Comparison of ENCODE assay signal across 22 cellular contexts in genomic region chr10:112896273-112896672, GRCh38. TPM values are rescaled to one million over a fixed set of nuclear protein-coding genes. Genes with fewer than 3 reads are reported as not detected.
DNase-seq lines count a peak whose midpoint lies in the region; ATAC-seq, FAIRE-seq and TF ChIP-seq lines count a peak whose summit lies in the region.
"Had no signal": no experiment of that assay in that cellular context is flagged by ENCODE, and none has a peak within 500 bp of the region (broad histone marks: within the 10 kb centered on the region; RNA-seq: fewer than 3 reads in every experiment).

No MANE protein-coding gene starts in this region.

- no peaks in the 10 kb centered on the region for H4K20me1 ChIP-seq in HepG2 (ENCODE audit: insufficient read depth, low read length)

- no TSS peak for BruUV-seq in HepG2 (replicated peaks; lab: Mats Ljungman, UMichigan)

- DNase-seq in HFFc6 (peak; percentile 8), dermis blood vessel endothelial cell (peak; percentile 39), HepG2 (ENCODE audit: low spot score) (peak; percentile 79), small intestine (peak; percentile 92), sciatic nerve (ENCODE audit: low spot score) (no peak), cortex of kidney (lab: John Stamatoyannopoulos, UW) (no peak)
- DNase-seq: DMS79; NCI-H1105; NCI-H146; NCI-H2029 treated with DMSO at 0.1 percent for 48 hours; NCI-H226; NCI-H510A treated with DMSO at 0.1 percent for 48 hours; NCI-H748 treated with DMSO at 0.1 percent for 48 hours; NK-92 treated with Interleukin-12 subunit alpha and Interleukin-12 subunit beta, amount 100 ng/mL, for 24 hours; SIG-M5 had no signal

- no peak for TF ChIP-seq CTCF in HFFc6 (IDR thresholded peaks at IDR 0.05)
- no peak for TF ChIP-seq CTCF in HepG2 (CRISPR knock-in tag; IDR thresholded peaks at IDR 0.05)

- TF ChIP-seq EP300 in HepG2 (IDR thresholded peaks at IDR 0.05; ENCODE audit: low read depth in 2 of 2, low read length in 2 of 2) (peak in 1 of 2 experiments; percentile 58; a peak in 1 of 4 replicates), HepG2 (CRISPR knock-in tag; IDR thresholded peaks at IDR 0.05; ENCODE audit: borderline replicate concordance) (no peak)

- no peak overlapping the region for H3K27ac Mint-ChIP-seq in HFFc6
- H3K27ac Mint-ChIP-seq: B cell had no signal

- H3K4me1 ChIP-seq in HepG2 (ENCODE audit: insufficient read depth, low read length) (peaks cover 48% of the 10 kb centered on the region), small intestine (ENCODE audit: control insufficient read depth in 2 of 2, insufficient read depth in 1 of 2, low read depth in 1 of 2, low read length in 1 of 2) (peaks cover 6 to 10% of the 10 kb centered on the region in 2 donors)

- no peaks in the 10 kb centered on the region for H3K36me3 ChIP-seq in HepG2 (replicated peaks in 1 of 2; ENCODE audit: control insufficient read depth in 1 of 2, insufficient read depth in 2 of 2, low read length in 2 of 2)
- no peaks in the 10 kb centered on the region for H3K36me3 ChIP-seq in small intestine (ENCODE audit: control insufficient read depth in 2 of 2, insufficient read depth in 2 of 2, low read length in 2 of 2)

- no peak overlapping the region for H3K27ac ChIP-seq in HepG2 (ENCODE audit: extremely low read length, insufficient read depth, low read length)
- no peak overlapping the region for H3K27ac ChIP-seq in small intestine (ENCODE audit: low read depth in 1 of 2, low read length in 1 of 2)
- H3K27ac ChIP-seq: HL-60 had no signal

- H3K27me3 ChIP-seq in HepG2 (ENCODE audit: control insufficient read depth in 1 of 2, insufficient read depth in 2 of 2, low read length in 2 of 2) = no peaks in the 10 kb centered on the region
- no peaks in the 10 kb centered on the region for H3K27me3 ChIP-seq in small intestine (ENCODE audit: control insufficient read depth in 2 of 2, insufficient read depth in 2 of 2, low read length in 2 of 2)

- H3K9me3 ChIP-seq in HepG2 (ENCODE audit: low read length) (no peaks in the 10 kb centered on the region), small intestine (ENCODE audit: control insufficient read depth, low read depth) (no peaks in the 10 kb centered on the region)

- H3K9me3 Mint-ChIP-seq in HFFc6 = no peaks in the 10 kb centered on the region

- peaks cover 7% of the 10 kb centered on the region for H3K27me3 Mint-ChIP-seq in HFFc6 (ENCODE audit: insufficient read depth)

- intact Hi-C loops in HepG2 (cut with micrococcal nuclease; ENCODE audit: unreplicated experiment) (no loop called here), sciatic nerve (cut with DNase I) (no loop called here)

- POLR2A ChIA-PET in HepG2 (lab: Yijun Ruan, JAX) = interaction anchor here (1.0 to 1.9 kb wide), 4 partner anchors 19 to 57 kb away, joined by 3 to 7 read pairs (median 4); partner anchors contain the start of gene TCF7L2

- ATAC-seq in HepG2 (no peak), sciatic nerve (no peak), HG03045 (IDR thresholded peaks at IDR 0.05; ENCODE audit: unreplicated experiment) (no peak)
- ATAC-seq: Panc1, SK-N-SH treated with all-trans-retinoic acid at 6 μM for 48 hours had no signal

- in situ Hi-C loops in HepG2 (cut with HindIII; ENCODE audit: extremely low pct_ligation_motif_present, low pct_unique_long_range_greater_than_20kb) = no loop called here

- 5% methylated on average over 3 of the region's 3 CpGs for WGBS in HepG2 (ENCODE audit: low lambda C conversion rate)
- 20 to 68% (median 38%) methylated on average over 3 of the region's 3 CpGs for WGBS in small intestine, 3 donors

- H3K79me2 ChIP-seq in HepG2 (ENCODE audit: insufficient read depth, low read length) = no peaks in the 10 kb centered on the region

- no peak for TF ChIP-seq POLR2A in HepG2 (IDR thresholded peaks at IDR 0.05; ENCODE audit: insufficient read depth in 1 of 2, low read depth in 2 of 2, low read length in 2 of 2)

- 0 out of 2 replicates have a peak overlapping the region, but pooled peaks have one; percentile 16 for H3K4me2 ChIP-seq in HepG2 (ENCODE audit: low read depth, low read length)

- peaks cover 22% of the 10 kb centered on the region for H3K4me1 Mint-ChIP-seq in HFFc6 (ENCODE audit: low read depth)
- H3K4me1 Mint-ChIP-seq: B cell had no signal

- H3K4me3 Mint-ChIP-seq in HFFc6 = no peak overlapping the region
- H3K4me3 Mint-ChIP-seq: B cell had no signal

- H3K4me3 ChIP-seq in HepG2 (replicated peaks in 1 of 3; ENCODE audit: insufficient read depth in 1 of 3, low read depth in 2 of 3, low read length in 3 of 3) (no peak overlapping the region), small intestine (ENCODE audit: low read depth in 1 of 2, low read length in 2 of 2) (no peak overlapping the region)

- CTCF ChIA-PET in HepG2 (lab: Yijun Ruan, JAX; ENCODE audit: low intra/inter-chr PET ratio, low total read pairs) = no interaction called here

- peak; percentile 51 for FAIRE-seq in HepG2 (lab: Jason Lieb, UNC)
- FAIRE-seq in small intestine (lab: Jason Lieb, UNC) = no peak
- FAIRE-seq: A204.1, D721Med had no signal

- H3K9ac ChIP-seq in HepG2 (ENCODE audit: insufficient read depth, low read depth, low read length) = no peak overlapping the region

- no peak for TF ChIP-seq RAD21 in HepG2 (CRISPR knock-in tag; IDR thresholded peaks at IDR 0.05)

- no peak overlapping the region for H2AFZ ChIP-seq in HepG2 (ENCODE audit: low read length)

- no peaks in the 10 kb centered on the region for H3K36me3 Mint-ChIP-seq in HFFc6 (ENCODE audit: low read depth)

TF ChIP-seq in HepG2, 621 proteins besides CTCF, POLR2A, EP300 and RAD21 (continues in another document):
- TF ChIP-seq ATF2 (CRISPR knock-in tag; IDR thresholded peaks at IDR 0.05) = peak; percentile 92
- no peak for TF ChIP-seq HNF1B (CRISPR knock-in tag; IDR thresholded peaks at IDR 0.05)
- peak; percentile 39 for TF ChIP-seq SAP130 (CRISPR knock-in tag; IDR thresholded peaks at IDR 0.05; ENCODE audit: low read depth)

RNA-seq across cellular contexts. Expression of gene TCF7L2, which starts 53.8 kb away (rescaled TPM):
- total RNA-seq in HFFc6 (2021; fragmentation: NEBNext Ultra II Directional; extraction: Animal tissue kit (Norgen Biotek cat#: 25700)) = 10 to 100 TPM; 14.6 to 18.1 (median 16.2) TPM
- total RNA-seq in dermis blood vessel endothelial cell = 2.9 and 3.8 TPM in 2 replicates
- total RNA-seq in HepG2 (2016; rRNA removed; fragmentation: Illumina TruSeq; extraction: Trizol) = 3.5 and 3.9 TPM in 2 replicates
- total RNA-seq in HepG2 (2016; cell fraction: cytosol; rRNA removed; fragmentation: Illumina TruSeq; extraction: Trizol; ENCODE audit: low read depth) = 0.79 and 0.81 TPM in 2 replicates
- 2.8 and 2.9 TPM in 2 replicates for total RNA-seq in HepG2 (2016; cell fraction: insoluble cytoplasmic fraction; rRNA removed; fragmentation: Illumina TruSeq; extraction: Trizol)
- 2.6 and 2.9 TPM in 2 replicates for total RNA-seq in HepG2 (2016; cell fraction: membrane; rRNA removed; fragmentation: Illumina TruSeq; extraction: Trizol)
- total RNA-seq in HepG2 (2016; cell fraction: nucleus; rRNA removed; fragmentation: Illumina TruSeq; extraction: Trizol) = 16.4 and 18.5 TPM in 2 replicates
- 13.7 and 14.5 TPM in 2 replicates for polyA plus RNA-seq in HepG2 (2011; rRNA removed)
- polyA plus RNA-seq in HepG2 (2011; cell fraction: cytosol; rRNA removed) = 3.7 and 4.1 TPM in 2 replicates
- 43.1 and 52.5 TPM in 2 replicates for polyA plus RNA-seq in HepG2 (2011; cell fraction: nucleus; rRNA removed)
- 20.4 and 29.8 TPM in 2 replicates for polyA plus RNA-seq in HepG2 (2012)
- 0.61 and 0.64 TPM in 2 replicates for polyA plus RNA-seq in HepG2 (2016; cell fraction: cytosol; fragmentation: Illumina TruSeq; extraction: Trizol; ENCODE audit: low read depth)
- polyA plus RNA-seq in HepG2 (2016; cell fraction: insoluble cytoplasmic fraction; fragmentation: Illumina TruSeq; extraction: Trizol; ENCODE audit: low read depth) = 8.5 and 14.1 TPM in 2 replicates
- polyA plus RNA-seq in HepG2 (2016; cell fraction: membrane; fragmentation: Illumina TruSeq; extraction: Trizol; ENCODE audit: low read depth) = 2.6 and 3.5 TPM in 2 replicates
- 25.0 and 27.3 TPM in 2 replicates for polyA plus RNA-seq in HepG2 (2016; cell fraction: nucleus; fragmentation: Illumina TruSeq; extraction: Trizol; ENCODE audit: insufficient read depth, low read depth)
- 13.5 and 39.4 TPM in 2 replicates for polyA minus RNA-seq in HepG2 (2011; rRNA and poly(A)+ RNA removed; ENCODE audit: low replicate concordance)
- 13.6 and 18.3 TPM in 2 replicates for polyA minus RNA-seq in HepG2 (2011; cell fraction: cytosol; rRNA and poly(A)+ RNA removed)
- 74.9 and 75.2 TPM in 2 replicates for polyA minus RNA-seq in HepG2 (2011; cell fraction: nucleus; rRNA and poly(A)+ RNA removed)
- 10 to 100 TPM; 13.2 to 21.5 (median 16.2) TPM for polyA plus RNA-seq in small intestine
- 53.6 TPM for total RNA-seq in sciatic nerve

Comparison
In these comparisons a context has a peak if more than half of its experiments do, and no peak if none do; other contexts are left out.
1. DNase-seq: peak in HFFc6 (single experiment), dermis blood vessel endothelial cell (single experiment), HepG2 (single experiment) and small intestine (single experiment); none in sciatic nerve (single experiment) and cortex of kidney (single experiment).